Comparison of ENCODE assay signal across 1 cellular context in genomic region chr2:102103284-102103683, GRCh38.
TF ChIP-seq lines count a peak whose summit lies in the region.

No MANE protein-coding gene starts in this region.

TF ChIP-seq in GM12878, 131 proteins besides CTCF, POLR2A, EP300 and RAD21:
- no peak for TF ChIP-seq JUND (IDR thresholded peaks at IDR 0.05; ENCODE audit: low read depth, low read length)
- TF ChIP-seq ZBTB4 (CRISPR knock-in tag; IDR thresholded peaks at IDR 0.05): no peak
- TF ChIP-seq, protein P1, sequence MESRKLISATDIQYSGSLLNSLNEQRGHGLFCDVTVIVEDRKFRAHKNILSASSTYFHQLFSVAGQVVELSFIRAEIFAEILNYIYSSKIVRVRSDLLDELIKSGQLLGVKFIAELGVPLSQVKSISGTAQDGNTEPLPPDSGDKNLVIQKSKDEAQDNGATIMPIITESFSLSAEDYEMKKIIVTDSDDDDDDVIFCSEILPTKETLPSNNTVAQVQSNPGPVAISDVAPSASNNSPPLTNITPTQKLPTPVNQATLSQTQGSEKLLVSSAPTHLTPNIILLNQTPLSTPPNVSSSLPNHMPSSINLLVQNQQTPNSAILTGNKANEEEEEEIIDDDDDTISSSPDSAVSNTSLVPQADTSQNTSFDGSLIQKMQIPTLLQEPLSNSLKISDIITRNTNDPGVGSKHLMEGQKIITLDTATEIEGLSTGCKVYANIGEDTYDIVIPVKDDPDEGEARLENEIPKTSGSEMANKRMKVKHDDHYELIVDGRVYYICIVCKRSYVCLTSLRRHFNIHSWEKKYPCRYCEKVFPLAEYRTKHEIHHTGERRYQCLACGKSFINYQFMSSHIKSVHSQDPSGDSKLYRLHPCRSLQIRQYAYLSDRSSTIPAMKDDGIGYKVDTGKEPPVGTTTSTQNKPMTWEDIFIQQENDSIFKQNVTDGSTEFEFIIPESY (IDR thresholded peaks at IDR 0.05): 0 out of 2 replicates have a peak, but pooled peaks have one; percentile 39
